1 cellular context compared by ENCODE assay signal in the genomic region with DNA sequence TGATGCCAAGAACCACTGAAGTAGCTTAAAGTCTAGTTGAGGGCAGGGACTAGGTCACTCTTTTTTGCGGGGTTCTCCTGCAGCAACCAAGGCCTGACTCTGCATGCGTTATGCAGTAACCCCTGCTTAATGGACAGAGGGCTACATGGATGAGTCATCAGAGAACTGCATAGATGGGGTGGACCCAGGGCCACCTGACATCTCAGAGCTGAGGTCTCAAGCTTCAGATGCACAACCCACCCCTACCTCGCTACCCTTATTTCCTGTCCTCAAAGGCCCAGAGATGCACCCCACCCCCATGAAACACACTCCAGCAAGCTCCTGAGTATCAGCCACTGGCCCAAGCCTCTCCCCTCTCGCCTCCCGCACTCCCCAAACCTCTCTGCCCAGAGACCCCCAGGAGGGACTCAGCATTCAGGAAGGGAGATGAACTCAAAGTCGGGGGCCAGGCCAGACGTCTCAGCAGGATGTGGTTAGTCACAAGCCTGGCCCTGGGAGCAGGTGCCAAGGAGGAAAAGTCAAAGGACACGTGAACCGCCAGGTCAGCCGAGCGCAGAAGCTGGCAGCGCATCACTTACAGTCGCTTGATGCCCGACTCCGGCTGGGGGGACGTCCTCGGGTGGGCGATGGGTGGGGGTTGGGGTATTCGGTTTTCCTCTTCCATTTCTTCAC.
TF ChIP-seq lines count a peak whose summit lies in the region.

No MANE protein-coding gene starts in this region.

TF ChIP-seq in A549, 52 proteins besides CTCF, POLR2A, EP300 and RAD21:
- no peak for TF ChIP-seq ZFP36 (IDR thresholded peaks at IDR 0.05; ENCODE audit: borderline replicate concordance, partially characterized antibody)
- no peak for TF ChIP-seq FOSL2 (IDR thresholded peaks at IDR 0.05)
- TF ChIP-seq FOSL2 (CRISPR knock-in tag; IDR thresholded peaks at IDR 0.05) = peak; percentile 64
